ENCODE assay signal across 20 cellular contexts in genomic region chr5:37496902-37497445, GRCh38.
DNase-seq lines count a peak whose midpoint lies in the region; ATAC-seq and TF ChIP-seq lines count a peak whose summit lies in the region.
"Had no signal": no experiment of that assay in that cellular context is flagged by ENCODE, and none has a peak within 500 bp of the region (broad histone marks: within the 10 kb centered on the region; RNA-seq: fewer than 3 reads in every experiment).

No MANE protein-coding gene starts in this region.

- H3K9me3 ChIP-seq in HEK293 (ENCODE audit: control insufficient read depth, insufficient read depth, low read depth, low read length): no peaks in the 10 kb centered on the region
- H3K9me3 ChIP-seq: BE2C, HAP-1 had no signal

- H3K9me3 Mint-ChIP-seq in memory B cell (no peaks in the 10 kb centered on the region), WTC11 (peaks cover 11% of the 10 kb centered on the region)
- H3K9me3 Mint-ChIP-seq: CD8-positive, alpha-beta memory T cell had no signal

- H3K4me3 Mint-ChIP-seq in memory B cell: no peak overlapping the region
- H3K4me3 Mint-ChIP-seq in WTC11: no peak overlapping the region
- H3K4me3 Mint-ChIP-seq: CD4-positive, CD25-positive, alpha-beta regulatory T cell; CD8-positive, alpha-beta memory T cell; IgD-negative memory B cell had no signal

- CTCF ChIA-PET in HEK293 (lab: Yijun Ruan, JAX) (no interaction called here), WTC11 (lab: Charles Lee) (interaction anchor here (0.7 kb wide), 1 partner anchor 63 kb away, joined by 3 read pairs; no protein-coding TSS in a partner anchor)

- H3K4me3 ChIP-seq in HEK293 (ENCODE audit: low read depth, low read length): no peak overlapping the region
- H3K4me3 ChIP-seq: HAP-1 had no signal

- H3K27ac Mint-ChIP-seq in memory B cell (peak overlapping the region; percentile 1), WTC11 (no peak overlapping the region)
- H3K27ac Mint-ChIP-seq: CD4-positive, CD25-positive, alpha-beta regulatory T cell had no signal

- peaks cover 3 to 9% of the 10 kb centered on the region in 2 experiments; a peak in 2 of 3 replicates for H3K36me3 ChIP-seq in HEK293 (ENCODE audit: control insufficient read depth in 2 of 2, insufficient read depth in 1 of 2, low read length in 2 of 2)
- H3K36me3 ChIP-seq: HAP-1 had no signal

- H3K36me3 Mint-ChIP-seq in memory B cell: peaks cover 45% of the 10 kb centered on the region
- H3K36me3 Mint-ChIP-seq in WTC11: peaks cover 3% of the 10 kb centered on the region

- POLR2A ChIA-PET in HEK293 (lab: Yijun Ruan, JAX): interaction anchor here (0.6 kb wide), 1 partner anchor 837 kb away, joined by 4 read pairs; no protein-coding TSS in a partner anchor
- POLR2A ChIA-PET in WTC11 (lab: Charles Lee): no interaction called here

- DNase-seq in EH (ENCODE audit: low read depth): peak; percentile 3
- no peak for DNase-seq in memory B cell (ENCODE audit: low spot score in 2 of 2)
- DNase-seq in left ventricle myocardium superior: no peak
- no peak for DNase-seq in WTC11 (ENCODE audit: low spot score)
- DNase-seq: ACHN; BE2C; C1 segment of cervical spinal cord; CD4-positive, CD25-positive, alpha-beta regulatory T cell; CD8-positive, alpha-beta memory T cell; COR-L47; DMS 273 treated with DMSO at 0.1 percent for 48 hours; DMS53; DND-41; GOT3; KG1 had no signal

- TF ChIP-seq CTCF in HEK293 (tag by site-specific recombination; IDR thresholded peaks at IDR 0.05) (no peak), WTC11 (IDR thresholded peaks at IDR 0.05) (no peak)

- H3K4me1 ChIP-seq in HEK293 (ENCODE audit: control insufficient read depth, insufficient read depth, low read length): peaks cover 12% of the 10 kb centered on the region; the same call in 1 of the 2 replicates
- H3K4me1 ChIP-seq: BE2C had no signal

- intact Hi-C loops in left ventricle myocardium superior (cut with micrococcal nuclease): no loop called here

- ATAC-seq in memory B cell (ENCODE audit: low read depth) (no peak), left ventricle myocardium superior (no peak), HG03342 (IDR thresholded peaks at IDR 0.05; ENCODE audit: unreplicated experiment) (no peak), WTC11 (no peak)

- H3K27me3 Mint-ChIP-seq in memory B cell (no peaks in the 10 kb centered on the region), WTC11 (ENCODE audit: low read depth) (no peaks in the 10 kb centered on the region)
- H3K27me3 Mint-ChIP-seq: CD4-positive, CD25-positive, alpha-beta regulatory T cell; CD8-positive, alpha-beta memory T cell; IgD-negative memory B cell had no signal

- H3K27ac ChIP-seq in HEK293 (ENCODE audit: extremely low read depth, low read depth, low read length): no peak overlapping the region
- H3K27ac ChIP-seq: HL-60 had no signal

- H3K4me1 Mint-ChIP-seq in memory B cell (no peaks in the 10 kb centered on the region), WTC11 (no peaks in the 10 kb centered on the region)

TF ChIP-seq in HEK293, 187 proteins besides CTCF, POLR2A, EP300 and RAD21 (continues in another document):
- TF ChIP-seq ZNF623 (tag by site-specific recombination; IDR thresholded peaks at IDR 0.05) (no peak), ZNF530 (tag by site-specific recombination; IDR thresholded peaks at IDR 0.05; ENCODE audit: low read depth) (0 out of 2 replicates have a peak, but pooled peaks have one; percentile 34), KLF17 (tag by site-specific recombination; IDR thresholded peaks at IDR 0.05) (peak; percentile 84), PRDM1 (tag by site-specific recombination; IDR thresholded peaks at IDR 0.05) (peak; percentile 91), ZNF366 (tag by site-specific recombination; conservative IDR thresholded peaks at IDR 0.05) (peak; percentile 89), ZNF707 (tag by site-specific recombination; IDR thresholded peaks at IDR 0.05) (no peak), ZNF791 (tag by site-specific recombination; IDR thresholded peaks at IDR 0.05) (no peak), WT1 (tag by site-specific recombination; IDR thresholded peaks at IDR 0.05) (peak; percentile 86), HOXD13 (CRISPR knock-in tag; IDR thresholded peaks at IDR 0.05; ENCODE audit: borderline replicate concordance) (no peak), ZFP3 (tag by site-specific recombination; IDR thresholded peaks at IDR 0.05; ENCODE audit: low read depth) (no peak), ZNF169 (tag by site-specific recombination; IDR thresholded peaks at IDR 0.05) (no peak), GLIS2 (tag by site-specific recombination; IDR thresholded peaks at IDR 0.05) (no peak), ZNF488 (tag by site-specific recombination; IDR thresholded peaks at IDR 0.05) (peak; percentile 14; the same call in 1 of the 2 replicates)

TF ChIP-seq in WTC11, 78 proteins besides CTCF, POLR2A, EP300 and RAD21 (continues in another document):
- TF ChIP-seq ATF2 (CRISPR knock-in tag; IDR thresholded peaks at IDR 0.05; ENCODE audit: borderline replicate concordance, low read depth) (no peak), EMX1 (CRISPR knock-in tag; IDR thresholded peaks at IDR 0.05) (no peak), ERG (CRISPR knock-in tag; IDR thresholded peaks at IDR 0.05) (no peak), ZBTB21 (CRISPR knock-in tag; IDR thresholded peaks at IDR 0.05; ENCODE audit: borderline replicate concordance) (no peak), ZNF423 (CRISPR knock-in tag; IDR thresholded peaks at IDR 0.05) (no peak), ZSCAN18 (CRISPR knock-in tag; IDR thresholded peaks at IDR 0.05) (no peak), AR (CRISPR knock-in tag; IDR thresholded peaks at IDR 0.05) (no peak)
